1 cellular context compared by ENCODE assay signal in the genomic region with DNA sequence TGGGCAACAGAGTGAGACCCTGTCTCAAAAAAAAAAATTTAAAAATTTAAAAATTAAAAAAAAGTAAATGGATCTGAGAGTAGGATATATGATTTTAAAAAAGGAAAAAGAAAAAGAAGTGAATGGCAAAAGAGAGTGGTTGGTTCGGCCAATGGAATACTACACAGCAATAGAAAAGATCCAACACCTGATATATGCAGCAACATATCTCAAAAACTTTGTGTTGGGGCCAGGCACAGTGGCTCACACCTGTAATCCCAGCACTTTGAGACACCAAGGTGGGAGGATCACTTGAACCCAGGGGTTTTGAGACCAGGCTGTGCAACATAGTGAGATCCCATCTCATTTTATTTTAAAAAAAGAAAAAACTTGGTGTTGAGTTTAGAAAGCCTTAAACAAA.
TF ChIP-seq lines count a peak whose summit lies in the region.

No MANE protein-coding gene starts in this region.

TF ChIP-seq in WTC11, 78 proteins besides CTCF, POLR2A, EP300 and RAD21:
- TF ChIP-seq TEAD1 (CRISPR knock-in tag; IDR thresholded peaks at IDR 0.05) = no peak
- TF ChIP-seq SMAD4 (CRISPR knock-in tag; IDR thresholded peaks at IDR 0.05) = no peak
- TF ChIP-seq, protein P1, sequence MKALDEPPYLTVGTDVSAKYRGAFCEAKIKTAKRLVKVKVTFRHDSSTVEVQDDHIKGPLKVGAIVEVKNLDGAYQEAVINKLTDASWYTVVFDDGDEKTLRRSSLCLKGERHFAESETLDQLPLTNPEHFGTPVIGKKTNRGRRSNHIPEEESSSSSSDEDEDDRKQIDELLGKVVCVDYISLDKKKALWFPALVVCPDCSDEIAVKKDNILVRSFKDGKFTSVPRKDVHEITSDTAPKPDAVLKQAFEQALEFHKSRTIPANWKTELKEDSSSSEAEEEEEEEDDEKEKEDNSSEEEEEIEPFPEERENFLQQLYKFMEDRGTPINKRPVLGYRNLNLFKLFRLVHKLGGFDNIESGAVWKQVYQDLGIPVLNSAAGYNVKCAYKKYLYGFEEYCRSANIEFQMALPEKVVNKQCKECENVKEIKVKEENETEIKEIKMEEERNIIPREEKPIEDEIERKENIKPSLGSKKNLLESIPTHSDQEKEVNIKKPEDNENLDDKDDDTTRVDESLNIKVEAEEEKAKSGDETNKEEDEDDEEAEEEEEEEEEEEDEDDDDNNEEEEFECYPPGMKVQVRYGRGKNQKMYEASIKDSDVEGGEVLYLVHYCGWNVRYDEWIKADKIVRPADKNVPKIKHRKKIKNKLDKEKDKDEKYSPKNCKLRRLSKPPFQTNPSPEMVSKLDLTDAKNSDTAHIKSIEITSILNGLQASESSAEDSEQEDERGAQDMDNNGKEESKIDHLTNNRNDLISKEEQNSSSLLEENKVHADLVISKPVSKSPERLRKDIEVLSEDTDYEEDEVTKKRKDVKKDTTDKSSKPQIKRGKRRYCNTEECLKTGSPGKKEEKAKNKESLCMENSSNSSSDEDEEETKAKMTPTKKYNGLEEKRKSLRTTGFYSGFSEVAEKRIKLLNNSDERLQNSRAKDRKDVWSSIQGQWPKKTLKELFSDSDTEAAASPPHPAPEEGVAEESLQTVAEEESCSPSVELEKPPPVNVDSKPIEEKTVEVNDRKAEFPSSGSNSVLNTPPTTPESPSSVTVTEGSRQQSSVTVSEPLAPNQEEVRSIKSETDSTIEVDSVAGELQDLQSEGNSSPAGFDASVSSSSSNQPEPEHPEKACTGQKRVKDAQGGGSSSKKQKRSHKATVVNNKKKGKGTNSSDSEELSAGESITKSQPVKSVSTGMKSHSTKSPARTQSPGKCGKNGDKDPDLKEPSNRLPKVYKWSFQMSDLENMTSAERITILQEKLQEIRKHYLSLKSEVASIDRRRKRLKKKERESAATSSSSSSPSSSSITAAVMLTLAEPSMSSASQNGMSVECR (CRISPR knock-in tag; IDR thresholded peaks at IDR 0.05; ENCODE audit: borderline replicate concordance) = no peak
TF ChIP-seq in WTC11: peak in this region for 0.
